In the genomic region with DNA sequence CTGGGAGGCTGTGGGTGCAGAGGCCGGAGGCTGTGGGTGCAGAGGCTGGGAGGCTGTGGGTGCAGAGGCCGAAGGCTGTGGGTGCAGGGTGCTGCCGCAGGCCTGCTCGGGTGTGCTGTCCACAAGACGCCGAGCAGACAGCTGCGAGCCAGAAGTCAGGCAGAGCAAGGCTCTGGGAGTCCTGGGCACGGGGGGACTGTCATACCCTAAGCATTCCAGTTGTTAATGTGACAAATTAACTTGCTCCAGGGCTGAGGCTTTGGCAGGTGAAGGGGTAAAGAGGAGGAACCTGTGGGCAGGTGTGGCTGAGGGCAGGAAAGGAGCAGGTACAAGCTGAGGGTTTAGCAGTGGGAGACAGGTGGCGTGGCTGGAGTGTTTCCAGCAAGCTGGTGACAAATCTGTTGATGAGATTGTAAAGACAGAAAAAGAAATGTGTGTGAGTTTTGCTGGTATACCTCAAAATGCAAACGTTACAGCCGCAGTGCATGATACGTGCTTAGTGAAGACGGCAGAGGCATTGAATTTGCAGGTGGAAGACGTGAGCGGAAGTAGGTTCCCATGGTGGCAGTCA, we compare ENCODE assay signal across 19 cellular contexts. TPM values are rescaled to one million over a fixed set of nuclear protein-coding genes. Genes with fewer than 3 reads are reported as not detected.
DNase-seq lines count a peak whose midpoint lies in the region; ATAC-seq, FAIRE-seq and TF ChIP-seq lines count a peak whose summit lies in the region.
"Had no signal": no experiment of that assay in that cellular context is flagged by ENCODE, and none has a peak within 500 bp of the region (broad histone marks: within the 10 kb centered on the region; RNA-seq: fewer than 3 reads in every experiment).

No MANE protein-coding gene starts in this region.

- no peaks in the 10 kb centered on the region for H3K9me3 Mint-ChIP-seq in activated naive CD4-positive, alpha-beta T cell treated with anti-CD3 and anti-CD28 coated beads, Interleukin-2, amount 50 U/mL, for 72 hours
- H3K9me3 Mint-ChIP-seq in activated naive CD4-positive, alpha-beta T cell treated with anti-CD3 and anti-CD28 coated beads for 36 hours, result no peaks in the 10 kb centered on the region
- H3K9me3 Mint-ChIP-seq in endothelial cell (ENCODE audit: unreplicated experiment), result no peaks in the 10 kb centered on the region
- H3K9me3 Mint-ChIP-seq in type B pancreatic cell, result no peaks in the 10 kb centered on the region
- H3K9me3 Mint-ChIP-seq: IgD-negative memory B cell had no signal

- no peak for ATAC-seq in activated naive CD4-positive, alpha-beta T cell treated with anti-CD3 and anti-CD28 coated beads, Interleukin-2, amount 50 U/mL, for 72 hours
- ATAC-seq: A549, GM12878 had no signal

- H3K4me1 Mint-ChIP-seq in activated naive CD4-positive, alpha-beta T cell treated with anti-CD3 and anti-CD28 coated beads for 36 hours (ENCODE audit: low read depth), result no peaks in the 10 kb centered on the region
- peaks cover 13% of the 10 kb centered on the region for H3K4me1 Mint-ChIP-seq in endothelial cell (ENCODE audit: unreplicated experiment)
- no peaks in the 10 kb centered on the region for H3K4me1 Mint-ChIP-seq in type B pancreatic cell (ENCODE audit: unreplicated experiment)

- CTCF ChIA-PET in activated naive CD4-positive, alpha-beta T cell treated with anti-CD3 and anti-CD28 coated beads for 36 hours (lab: Charles Lee), result no interaction called here

- no peak for FAIRE-seq in D721Med (lab: Jason Lieb, UNC)
- FAIRE-seq: A549, GM12878 had no signal

- no peak overlapping the region for H3K4me3 Mint-ChIP-seq in activated naive CD4-positive, alpha-beta T cell treated with anti-CD3 and anti-CD28 coated beads for 36 hours
- H3K4me3 Mint-ChIP-seq in endothelial cell (ENCODE audit: unreplicated experiment) (no peak overlapping the region), type B pancreatic cell (no peak overlapping the region)
- H3K4me3 Mint-ChIP-seq: B cell, IgD-negative memory B cell had no signal

- no peak for DNase-seq in activated naive CD4-positive, alpha-beta T cell treated with anti-CD3 and anti-CD28 coated beads, Interleukin-2, amount 50 U/mL, for 72 hours (ENCODE audit: low spot score in 2 of 2)
- no peak for DNase-seq in activated naive CD4-positive, alpha-beta T cell treated with anti-CD3 and anti-CD28 coated beads for 36 hours
- peak; percentile 30 for DNase-seq in NCI-H187 treated with DMSO at 0.1 percent for 48 hours (lab: John Stamatoyannopoulos, UW)
- DNase-seq in endothelial cell (ENCODE audit: low spot score), result no peak
- no peak for DNase-seq in type B pancreatic cell (ENCODE audit: extremely low spot score, unreplicated experiment)
- DNase-seq in D721Med (ENCODE audit: insufficient read length, low spot score), result no peak
- no peak for DNase-seq in DMS153 (lab: John Stamatoyannopoulos, UW)
- DNase-seq: DMS79 treated with DMSO at 0.1 percent for 48 hours, H7, NCI-H1105, NCI-H146, NCI-H2227 treated with DMSO at 0.1 percent for 48 hours, NCI-H526, SHP77 treated with DMSO at 0.1 percent for 48 hours, SW 1271 had no signal

- no peak for TF ChIP-seq CTCF in endothelial cell (IDR thresholded peaks at IDR 0.05; ENCODE audit: unreplicated experiment)
- no peak for TF ChIP-seq CTCF in type B pancreatic cell (conservative IDR thresholded peaks at IDR 0.05)
- no peak for TF ChIP-seq CTCF in D721Med (IDR thresholded peaks at IDR 0.05; ENCODE audit: insufficient read depth, missing control alignments)

- no peaks in the 10 kb centered on the region for H3K27me3 Mint-ChIP-seq in activated naive CD4-positive, alpha-beta T cell treated with anti-CD3 and anti-CD28 coated beads for 36 hours (ENCODE audit: low read depth)
- H3K27me3 Mint-ChIP-seq in endothelial cell (ENCODE audit: unreplicated experiment) (peaks cover 7% of the 10 kb centered on the region), type B pancreatic cell (no peaks in the 10 kb centered on the region)
- H3K27me3 Mint-ChIP-seq: B cell, IgD-negative memory B cell had no signal

- intact Hi-C loops in activated naive CD4-positive, alpha-beta T cell treated with anti-CD3 and anti-CD28 coated beads for 36 hours (cut with micrococcal nuclease), result no loop called here

- H3K36me3 Mint-ChIP-seq in activated naive CD4-positive, alpha-beta T cell treated with anti-CD3 and anti-CD28 coated beads, Interleukin-2, amount 50 U/mL, for 72 hours, result no peaks in the 10 kb centered on the region
- peaks cover 10% of the 10 kb centered on the region for H3K36me3 Mint-ChIP-seq in activated naive CD4-positive, alpha-beta T cell treated with anti-CD3 and anti-CD28 coated beads for 36 hours (ENCODE audit: low read depth)
- peaks cover 22% of the 10 kb centered on the region for H3K36me3 Mint-ChIP-seq in endothelial cell (ENCODE audit: low read depth, unreplicated experiment)
- H3K36me3 Mint-ChIP-seq in type B pancreatic cell, result peaks cover 3% of the 10 kb centered on the region

- H3K27ac Mint-ChIP-seq in activated naive CD4-positive, alpha-beta T cell treated with anti-CD3 and anti-CD28 coated beads, Interleukin-2, amount 50 U/mL, for 72 hours, result peak overlapping the region; percentile 1 to 91
- H3K27ac Mint-ChIP-seq in activated naive CD4-positive, alpha-beta T cell treated with anti-CD3 and anti-CD28 coated beads for 36 hours, result no peak overlapping the region
- peak overlapping the region; percentile 22 for H3K27ac Mint-ChIP-seq in endothelial cell (ENCODE audit: unreplicated experiment)
- H3K27ac Mint-ChIP-seq in type B pancreatic cell, result peak overlapping the region; percentile 20
- H3K27ac Mint-ChIP-seq: B cell, IgD-negative memory B cell had no signal

RNA-seq across cellular contexts. Expression of a gene that starts 14.2 kb away (rescaled TPM):
- 10 to 100 TPM; 92.6 to 93.6 TPM for total RNA-seq in activated naive CD4-positive, alpha-beta T cell treated with anti-CD3 and anti-CD28 coated beads, Interleukin-2, amount 50 U/mL, for 72 hours
- total RNA-seq in activated naive CD4-positive, alpha-beta T cell treated with anti-CD3 and anti-CD28 coated beads for 36 hours, result 10 to 100 TPM; 77.4 to 81.5 TPM
- 132 TPM for total RNA-seq in endothelial cell (ENCODE audit: unreplicated experiment)
- 67.2 and 71.5 TPM in 2 replicates for total RNA-seq in type B pancreatic cell (ENCODE audit: low replicate concordance)

RNA-seq across cellular contexts. Expression of a gene that starts 50.3 kb away (rescaled TPM):
- 10 to 100 TPM; 30.0 to 49.5 TPM for total RNA-seq in activated naive CD4-positive, alpha-beta T cell treated with anti-CD3 and anti-CD28 coated beads, Interleukin-2, amount 50 U/mL, for 72 hours
- 10 to 100 TPM; 23.6 to 24.7 TPM for total RNA-seq in activated naive CD4-positive, alpha-beta T cell treated with anti-CD3 and anti-CD28 coated beads for 36 hours
- 39.5 TPM for total RNA-seq in endothelial cell (ENCODE audit: unreplicated experiment)
- total RNA-seq in type B pancreatic cell (ENCODE audit: low replicate concordance), result 43.7 and 60.5 TPM in 2 replicates
